Comparison of ENCODE assay signal across 8 cellular contexts in the genomic region with DNA sequence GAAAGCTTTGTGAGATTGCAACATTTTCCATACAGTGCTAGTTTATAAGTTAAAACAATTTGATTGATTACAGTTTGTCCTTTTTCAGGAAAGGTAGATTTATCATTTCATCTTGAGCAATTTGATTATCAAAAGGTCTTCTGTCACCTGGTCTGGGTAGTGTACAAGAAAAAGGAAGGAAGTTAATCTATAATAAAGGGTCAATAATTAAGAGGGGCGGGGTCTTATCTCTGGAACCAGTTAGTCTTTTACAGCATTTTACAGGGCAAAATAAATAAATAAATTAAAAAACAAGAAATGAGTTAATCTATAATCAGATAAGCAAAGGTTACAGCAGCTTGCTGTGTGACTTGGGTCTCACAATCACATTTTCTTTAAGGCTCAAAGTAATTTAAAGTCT.
"Had no signal": no experiment of that assay in that cellular context is flagged by ENCODE, and none has a peak within 500 bp of the region (broad histone marks: within the 10 kb centered on the region; RNA-seq: fewer than 3 reads in every experiment).

No MANE protein-coding gene starts in this region.

- FAIRE-seq: G401.6, GM12878, GM12891, GM12892, GM18507, GM19239 had no signal

- H3K4me3 ChIP-seq: GM12878 had no signal

- ATAC-seq: GM12878 had no signal

- DNase-seq: GDM1, GF-D8 had no signal
